Comparison of ENCODE assay signal across 23 cellular contexts in the genomic region with DNA sequence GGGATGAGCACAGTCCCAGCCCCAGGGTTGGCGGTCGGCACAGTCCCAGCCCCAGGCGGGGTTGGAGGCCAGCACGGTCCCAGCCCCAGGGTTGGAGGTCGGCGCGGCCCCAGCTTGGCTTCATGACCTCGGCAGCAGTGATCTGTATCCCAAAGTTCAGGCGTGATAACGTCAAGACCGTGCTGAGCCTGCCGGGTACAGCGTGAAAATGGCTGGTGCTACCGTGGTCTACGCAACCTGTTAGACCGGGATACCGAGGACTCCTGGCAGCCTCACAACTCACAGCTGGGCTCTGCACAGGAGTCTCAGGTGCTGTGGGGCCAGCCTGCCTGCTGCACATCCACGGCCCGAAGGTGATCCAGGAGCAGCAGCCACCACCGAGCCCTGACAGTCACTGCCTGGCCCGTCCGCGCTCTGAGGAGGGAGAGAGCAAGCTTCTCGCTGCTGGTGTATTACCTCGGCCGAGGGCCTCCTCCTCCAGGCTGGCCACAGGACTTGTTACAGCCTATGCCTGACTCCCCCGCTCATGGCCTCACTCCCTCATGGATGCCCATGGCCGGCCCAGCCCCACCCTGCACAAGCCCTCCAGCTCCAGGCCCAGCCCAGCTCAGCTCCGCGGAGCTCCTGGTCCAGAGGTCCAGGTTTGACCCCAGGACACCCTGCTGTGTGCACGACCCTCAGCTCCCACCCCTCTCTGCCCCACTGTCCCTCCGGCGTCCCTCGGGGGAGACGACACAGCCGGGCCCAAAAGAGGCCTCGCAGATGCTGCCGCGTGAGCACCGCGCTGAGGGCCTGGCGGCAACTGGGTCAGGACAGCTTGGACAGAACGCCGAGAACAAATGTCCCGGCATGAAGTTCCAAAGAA.
A peak's percentile ranks its signal among the peaks of the same experiment; 100 is the strongest.
DNase-seq lines count a peak whose midpoint lies in the region; ATAC-seq, FAIRE-seq and TF ChIP-seq lines count a peak whose summit lies in the region.
"Had no signal": no experiment of that assay in that cellular context is flagged by ENCODE, and none has a peak within 500 bp of the region (broad histone marks: within the 10 kb centered on the region; RNA-seq: fewer than 3 reads in every experiment).

No MANE protein-coding gene starts in this region.

- DNase-seq in H7 = peak; percentile 47
- DNase-seq in K562 (ENCODE audit: extremely low read depth in 1 of 4, low spot score in 3 of 4) = no peak
- DNase-seq in islet precursor cell = peak; percentile 51
- no peak for DNase-seq in NCI-H1105 (lab: John Stamatoyannopoulos, UW)
- DNase-seq in NCI-H82 (lab: John Stamatoyannopoulos, UW) = no peak
- DNase-seq: activated CD4-positive, alpha-beta T cell treated with anti-CD3 and anti-CD28 coated beads, Interleukin-2, amount 10 ng/mL, durations not matched to agents 7 days and 5 days; cortex of kidney; GM23248; natural killer cell; NCI-H1105 treated with DMSO at 0.1 percent for 48 hours; NCI-H2029 treated with DMSO at 0.1 percent for 48 hours; NCI-H446 treated with DMSO at 0.1 percent for 48 hours; T-helper 17 cell had no signal

- H3K27ac Mint-ChIP-seq in stimulated activated memory B cell treated with anti-CD40 and anti-IgM and Interleukin-4, amounts not matched to agents 10 μg/mL and 1 μg/mL and 100 μg/mL, for 72 hours = no peak overlapping the region
- H3K27ac Mint-ChIP-seq: activated CD4-positive, alpha-beta T cell treated with anti-CD3 and anti-CD28 coated beads, Interleukin-2, amount 10 ng/mL, durations not matched to agents 7 days and 5 days; CD8-positive, alpha-beta T cell; mesothelial cell of epicardium; natural killer cell; T-helper 17 cell had no signal

- H3K4me1 ChIP-seq in K562 (replicated peaks in 1 of 2; ENCODE audit: control insufficient read depth in 2 of 2, insufficient read depth in 2 of 2, low read length in 2 of 2) = peaks cover 0 to 15% of the 10 kb centered on the region in 2 experiments; a peak in 2 of 5 replicates
- H3K4me1 ChIP-seq: adrenal gland, pancreas, Peyer's patch, suprapubic skin had no signal

- intact Hi-C loops in K562 (cut with micrococcal nuclease) = no loop called here

- WGBS in K562 (ENCODE audit: insufficient coverage, low coverage, missing lambda C conversion rate) = 86% methylated on average over 34 of the region's 45 CpGs

- H3K4me3 Mint-ChIP-seq in stimulated activated memory B cell treated with anti-CD40 and anti-IgM and Interleukin-4, amounts not matched to agents 10 μg/mL and 1 μg/mL and 100 μg/mL, for 72 hours = no peak overlapping the region
- H3K4me3 Mint-ChIP-seq: activated CD4-positive, alpha-beta T cell treated with anti-CD3 and anti-CD28 coated beads, Interleukin-2, amount 10 ng/mL, durations not matched to agents 7 days and 5 days; CD8-positive, alpha-beta T cell; mesothelial cell of epicardium; natural killer cell; T-helper 17 cell had no signal

- in situ Hi-C loops in K562 (cut with MboI) = no loop called here

- H3K27me3 ChIP-seq in H7 (ENCODE audit: control insufficient read depth, insufficient read depth, low read length) = no peaks in the 10 kb centered on the region
- H3K27me3 ChIP-seq in K562 (ENCODE audit: control insufficient read depth in 2 of 2, insufficient read depth in 2 of 2, low read length in 2 of 2) = no peaks in the 10 kb centered on the region
- H3K27me3 ChIP-seq: adrenal gland, pancreas, Peyer's patch, suprapubic skin had no signal

- H3K4me1 Mint-ChIP-seq in stimulated activated memory B cell treated with anti-CD40 and anti-IgM and Interleukin-4, amounts not matched to agents 10 μg/mL and 1 μg/mL and 100 μg/mL, for 72 hours = peaks cover 10% of the 10 kb centered on the region
- H3K4me1 Mint-ChIP-seq: mesothelial cell of epicardium had no signal

- no peak overlapping the region for H3K4me2 ChIP-seq in K562 (ENCODE audit: insufficient read depth, low read length)

- no peak overlapping the region for H3K9ac ChIP-seq in K562 (ENCODE audit: insufficient read depth in 1 of 2, low read depth in 2 of 2, low read length in 2 of 2)
- H3K9ac ChIP-seq: GM23248 had no signal

- CTCF ChIA-PET in K562 (lab: Yijun Ruan, JAX; ENCODE audit: low intra/inter-chr PET ratio) = no interaction called here

- TF ChIP-seq EP300 in K562 (IDR thresholded peaks at IDR 0.05; ENCODE audit: low read length) = no peak

- POLR2A ChIA-PET in K562 (lab: Yijun Ruan, JAX) = interaction anchor here (0.6 kb wide), 1 partner anchor 14 kb away, joined by 3 read pairs; no protein-coding TSS in a partner anchor

- BruUV-seq in K562 (replicated peaks; lab: Mats Ljungman, UMichigan) = no TSS peak

- H2AFZ ChIP-seq in K562 (ENCODE audit: low read depth, low read length) = no peak overlapping the region
- H2AFZ ChIP-seq: GM23248 had no signal

- H3K27ac ChIP-seq in K562 (ENCODE audit: extremely low read depth, low read depth, low read length) = no peak overlapping the region
- H3K27ac ChIP-seq: adrenal gland, GM23248, pancreas, Peyer's patch, suprapubic skin had no signal

- H3K4me3 ChIP-seq in H7 (ENCODE audit: insufficient read depth, low read depth, low read length) = no peak overlapping the region
- H3K4me3 ChIP-seq in K562 = no peak overlapping the region
- H3K4me3 ChIP-seq: adrenal gland, GM23248, pancreas, Peyer's patch, suprapubic skin had no signal

- peaks cover 40% of the 10 kb centered on the region for H3K36me3 Mint-ChIP-seq in stimulated activated memory B cell treated with anti-CD40 and anti-IgM and Interleukin-4, amounts not matched to agents 10 μg/mL and 1 μg/mL and 100 μg/mL, for 72 hours
- H3K36me3 Mint-ChIP-seq: natural killer cell had no signal

- H4K20me1 ChIP-seq in K562 (replicated peaks; ENCODE audit: control insufficient read depth, insufficient read depth, low read length) = no peaks in the 10 kb centered on the region

- peaks cover 5% of the 10 kb centered on the region for H3K9me3 Mint-ChIP-seq in stimulated activated memory B cell treated with anti-CD40 and anti-IgM and Interleukin-4, amounts not matched to agents 10 μg/mL and 1 μg/mL and 100 μg/mL, for 72 hours

- no peaks in the 10 kb centered on the region for H3K9me1 ChIP-seq in K562 (ENCODE audit: control insufficient read depth, insufficient read depth, low read length)

- no peak for TF ChIP-seq CTCF in K562 (IDR thresholded peaks at IDR 0.05 in 2 of 3, conservative IDR thresholded peaks at IDR 0.05 in 1 of 3; ENCODE audit: insufficient read depth in 2 of 3, low read depth in 1 of 3, low read length in 3 of 3)

- H3K27me3 Mint-ChIP-seq in stimulated activated memory B cell treated with anti-CD40 and anti-IgM and Interleukin-4, amounts not matched to agents 10 μg/mL and 1 μg/mL and 100 μg/mL, for 72 hours = no peaks in the 10 kb centered on the region
- H3K27me3 Mint-ChIP-seq: activated CD4-positive, alpha-beta T cell treated with anti-CD3 and anti-CD28 coated beads, Interleukin-2, amount 10 ng/mL, durations not matched to agents 7 days and 5 days; T-helper 17 cell had no signal

- no peak for TF ChIP-seq RAD21 in K562 (CRISPR knock-in tag; conservative IDR thresholded peaks at IDR 0.05 in 1 of 2, IDR thresholded peaks at IDR 0.05 in 1 of 2)

- no peak for ATAC-seq in K562
- ATAC-seq in stimulated activated memory B cell treated with anti-CD40 and anti-IgM and Interleukin-4, amounts not matched to agents 10 μg/mL and 1 μg/mL and 100 μg/mL, for 72 hours = peak; percentile 10
- no peak for ATAC-seq in HG02973 (IDR thresholded peaks at IDR 0.05; ENCODE audit: unreplicated experiment)
- ATAC-seq: CD8-positive, alpha-beta T cell; pancreas; T-helper 17 cell had no signal

- FAIRE-seq in K562 (lab: Jason Lieb, UNC) = no peak
- FAIRE-seq: endometrium, GM19239, pancreas had no signal

- H3K36me3 ChIP-seq in H7 (replicated peaks; ENCODE audit: control insufficient read depth, insufficient read depth, low read length) (no peaks in the 10 kb centered on the region), K562 (ENCODE audit: control insufficient read depth, insufficient read depth, low read length) (no peaks in the 10 kb centered on the region)
- H3K36me3 ChIP-seq: adrenal gland, pancreas, Peyer's patch, suprapubic skin had no signal

- H3K9me3 ChIP-seq in K562 (replicated peaks; ENCODE audit: control insufficient read depth, insufficient read depth, low read depth, low read length) = no peaks in the 10 kb centered on the region
- H3K9me3 ChIP-seq: adrenal gland, pancreas, suprapubic skin had no signal

- H3K79me2 ChIP-seq in K562 (ENCODE audit: control insufficient read depth, insufficient read depth, low read length) = no peaks in the 10 kb centered on the region

- TF ChIP-seq POLR2A in K562 (conservative IDR thresholded peaks at IDR 0.05) = no peak

TF ChIP-seq in K562, 482 proteins besides CTCF, POLR2A, EP300 and RAD21 (continues in another document):
- TF ChIP-seq, protein P1, sequence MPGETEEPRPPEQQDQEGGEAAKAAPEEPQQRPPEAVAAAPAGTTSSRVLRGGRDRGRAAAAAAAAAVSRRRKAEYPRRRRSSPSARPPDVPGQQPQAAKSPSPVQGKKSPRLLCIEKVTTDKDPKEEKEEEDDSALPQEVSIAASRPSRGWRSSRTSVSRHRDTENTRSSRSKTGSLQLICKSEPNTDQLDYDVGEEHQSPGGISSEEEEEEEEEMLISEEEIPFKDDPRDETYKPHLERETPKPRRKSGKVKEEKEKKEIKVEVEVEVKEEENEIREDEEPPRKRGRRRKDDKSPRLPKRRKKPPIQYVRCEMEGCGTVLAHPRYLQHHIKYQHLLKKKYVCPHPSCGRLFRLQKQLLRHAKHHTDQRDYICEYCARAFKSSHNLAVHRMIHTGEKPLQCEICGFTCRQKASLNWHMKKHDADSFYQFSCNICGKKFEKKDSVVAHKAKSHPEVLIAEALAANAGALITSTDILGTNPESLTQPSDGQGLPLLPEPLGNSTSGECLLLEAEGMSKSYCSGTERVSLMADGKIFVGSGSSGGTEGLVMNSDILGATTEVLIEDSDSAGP (CRISPR knock-in tag; IDR thresholded peaks at IDR 0.05) = no peak
- TF ChIP-seq HMGN3 (IDR thresholded peaks at IDR 0.05; ENCODE audit: borderline replicate concordance, extremely low read depth, insufficient read length, low read depth, low read length) (no peak), NFXL1 (CRISPR knock-in tag; IDR thresholded peaks at IDR 0.05) (no peak), RBFOX2 (IDR thresholded peaks at IDR 0.05; ENCODE audit: low read depth, low read length) (0 out of 2 replicates have a peak, but pooled peaks have one; percentile 16), SPI1 (IDR thresholded peaks at IDR 0.05; ENCODE audit: borderline replicate concordance, low read depth, low read length) (no peak), FOXJ3 (CRISPR knock-in tag; IDR thresholded peaks at IDR 0.05) (no peak), NFRKB (IDR thresholded peaks at IDR 0.05; ENCODE audit: low read depth) (no peak), ZNF77 (CRISPR knock-in tag; IDR thresholded peaks at IDR 0.05) (no peak), SREBF1 (IDR thresholded peaks at IDR 0.05; ENCODE audit: borderline replicate concordance, low read depth, low read length) (no peak), ZNF696 (CRISPR knock-in tag; conservative IDR thresholded peaks at IDR 0.05) (no peak), TBP (optimal IDR thresholded peaks at IDR 0.05; ENCODE audit: low read depth, low read length) (no peak), MECOM (CRISPR knock-in tag; IDR thresholded peaks at IDR 0.05) (no peak), POLR2H (tag; IDR thresholded peaks at IDR 0.05; ENCODE audit: low read depth) (no peak), PPARD (CRISPR knock-in tag; IDR thresholded peaks at IDR 0.05) (no peak)

Comparison
In these comparisons a context has a peak if more than half of its experiments do, and no peak if none do; other contexts are left out.
1. DNase-seq: peak in H7 (single experiment) and islet precursor cell (single experiment); none in K562 (0 of 4), NCI-H1105 (single experiment) and NCI-H82 (single experiment).